Comparison of ENCODE assay signal across 23 cellular contexts in the genomic region with DNA sequence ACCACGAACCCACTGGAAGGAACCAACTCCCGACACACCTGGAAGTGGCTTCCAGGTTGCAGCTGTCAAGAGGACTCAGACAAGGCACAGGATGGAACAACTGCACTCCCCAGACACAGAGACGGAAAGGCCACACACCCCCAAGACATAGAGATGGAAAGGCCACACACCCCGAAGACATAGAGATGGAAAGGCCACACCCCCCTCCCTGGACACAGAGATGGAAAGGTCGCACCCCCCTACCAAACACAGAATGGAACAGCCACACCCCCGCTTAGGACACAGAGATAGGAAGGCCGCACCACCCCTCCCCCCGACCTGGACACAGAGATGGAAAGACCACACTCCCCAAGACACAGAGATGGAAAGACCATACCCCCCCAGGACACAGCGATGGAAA. TPM values are rescaled to one million over a fixed set of nuclear protein-coding genes. Genes with fewer than 3 reads are reported as not detected.
A peak's percentile ranks its signal among the peaks of the same experiment; 100 is the strongest.
DNase-seq lines count a peak whose midpoint lies in the region; ATAC-seq, FAIRE-seq and TF ChIP-seq lines count a peak whose summit lies in the region.
"Had no signal": no experiment of that assay in that cellular context is flagged by ENCODE, and none has a peak within 500 bp of the region (broad histone marks: within the 10 kb centered on the region; RNA-seq: fewer than 3 reads in every experiment).

No MANE protein-coding gene starts in this region.

- no peak overlapping the region; the same call in 1 of the 2 replicates for H3K4me2 ChIP-seq in K562 (ENCODE audit: insufficient read depth, low read length)

- H3K27ac Mint-ChIP-seq in activated naive CD4-positive, alpha-beta T cell treated with anti-CD3 and anti-CD28 coated beads, Interleukin-2, amount 50 U/mL, for 24 hours: peak overlapping the region; percentile 52
- no peak overlapping the region for H3K27ac Mint-ChIP-seq in memory B cell
- H3K27ac Mint-ChIP-seq in mesothelial cell of epicardium: no peak overlapping the region
- H3K27ac Mint-ChIP-seq: CD4-positive, alpha-beta T cell had no signal

- no peak overlapping the region for H3K9ac ChIP-seq in K562 (ENCODE audit: insufficient read depth in 1 of 2, low read depth in 2 of 2, low read length in 2 of 2)

- H3K4me1 Mint-ChIP-seq in activated naive CD4-positive, alpha-beta T cell treated with anti-CD3 and anti-CD28 coated beads, Interleukin-2, amount 50 U/mL, for 24 hours: peaks cover 9% of the 10 kb centered on the region
- H3K4me1 Mint-ChIP-seq in memory B cell (peaks cover 16% of the 10 kb centered on the region), mesothelial cell of epicardium (no peaks in the 10 kb centered on the region)

- no peak overlapping the region for H3K4me3 Mint-ChIP-seq in activated naive CD4-positive, alpha-beta T cell treated with anti-CD3 and anti-CD28 coated beads, Interleukin-2, amount 50 U/mL, for 24 hours
- peak overlapping the region; percentile 9 for H3K4me3 Mint-ChIP-seq in memory B cell
- no peak overlapping the region for H3K4me3 Mint-ChIP-seq in mesothelial cell of epicardium
- H3K4me3 Mint-ChIP-seq: CD4-positive, alpha-beta T cell; IgD-negative memory B cell had no signal

- H4K20me1 ChIP-seq in K562 (replicated peaks; ENCODE audit: control insufficient read depth, insufficient read depth, low read length): no peaks in the 10 kb centered on the region

- no peak for DNase-seq in activated naive CD4-positive, alpha-beta T cell (lab: John Stamatoyannopoulos, UW)
- DNase-seq in K562 (ENCODE audit: extremely low read depth in 1 of 4, low spot score in 3 of 4) (peak in 2 of 4 experiments; percentile 38 to 42), memory B cell (ENCODE audit: low spot score in 2 of 2) (no peak), mesothelial cell of epicardium (ENCODE audit: low spot score in 2 of 2, unreplicated experiment in 2 of 2) (no peak)
- DNase-seq in activated CD4-positive, alpha-beta T cell treated with anti-CD3 and anti-CD28 coated beads for 4 hours: no peak
- DNase-seq: BE2C; CD4-positive, alpha-beta T cell; DMS153; GF-D8; Kasumi-1; MG63; NCI-H1048; NCI-H1436 treated with DMSO at 0.1 percent for 48 hours; NCI-H2081; NCI-H2171 treated with DMSO at 0.1 percent for 48 hours; NCI-H446 treated with DMSO at 0.1 percent for 48 hours; Peyer's patch had no signal

- no TSS peak for BruUV-seq in K562 (replicated peaks; lab: Mats Ljungman, UMichigan)

- intact Hi-C loops in K562 (cut with micrococcal nuclease): no loop called here

- H3K79me2 ChIP-seq in K562 (ENCODE audit: control insufficient read depth, insufficient read depth, low read length): no peaks in the 10 kb centered on the region

- peaks cover 19% of the 10 kb centered on the region; the same call in 2 of the 3 replicates for H3K36me3 ChIP-seq in K562 (ENCODE audit: control insufficient read depth, insufficient read depth, low read length)
- H3K36me3 ChIP-seq: BE2C, MG63 had no signal

- H3K9me1 ChIP-seq in K562 (ENCODE audit: control insufficient read depth, insufficient read depth, low read length): no peaks in the 10 kb centered on the region

- no peaks in the 10 kb centered on the region for H3K36me3 Mint-ChIP-seq in activated naive CD4-positive, alpha-beta T cell treated with anti-CD3 and anti-CD28 coated beads, Interleukin-2, amount 50 U/mL, for 24 hours
- H3K36me3 Mint-ChIP-seq in memory B cell (peaks cover 7% of the 10 kb centered on the region), mesothelial cell of epicardium (no peaks in the 10 kb centered on the region)
- H3K36me3 Mint-ChIP-seq: IgD-negative memory B cell had no signal

- H3K27me3 ChIP-seq in K562 (ENCODE audit: control insufficient read depth in 2 of 2, insufficient read depth in 2 of 2, low read length in 2 of 2): no peaks in the 10 kb centered on the region
- H3K27me3 ChIP-seq: BE2C, MG63, Peyer's patch, SJSA1 had no signal

- no peak overlapping the region for H2AFZ ChIP-seq in K562 (ENCODE audit: low read depth, low read length)

- no peak for TF ChIP-seq POLR2A in K562 (conservative IDR thresholded peaks at IDR 0.05)

- no peak for TF ChIP-seq RAD21 in K562 (CRISPR knock-in tag; conservative IDR thresholded peaks at IDR 0.05 in 1 of 2, IDR thresholded peaks at IDR 0.05 in 1 of 2)

- ATAC-seq in K562 (no peak), memory B cell (ENCODE audit: low read depth) (no peak)

- H3K4me1 ChIP-seq in K562 (replicated peaks in 1 of 2; ENCODE audit: control insufficient read depth in 2 of 2, insufficient read depth in 2 of 2, low read length in 2 of 2): peaks cover 0 to 32% of the 10 kb centered on the region in 2 experiments; a peak in 4 of 5 replicates

- no peak for TF ChIP-seq EP300 in K562 (IDR thresholded peaks at IDR 0.05; ENCODE audit: low read length)

- CTCF ChIA-PET in K562 (lab: Yijun Ruan, JAX; ENCODE audit: low intra/inter-chr PET ratio): no interaction called here

- in situ Hi-C loops in K562 (cut with MboI): no loop called here

- no peak for FAIRE-seq in K562 (lab: Jason Lieb, UNC)
- FAIRE-seq: A204.1 had no signal

- no peaks in the 10 kb centered on the region for H3K9me3 Mint-ChIP-seq in activated naive CD4-positive, alpha-beta T cell treated with anti-CD3 and anti-CD28 coated beads, Interleukin-2, amount 50 U/mL, for 24 hours
- H3K9me3 Mint-ChIP-seq in memory B cell: peaks cover 2% of the 10 kb centered on the region
- H3K9me3 Mint-ChIP-seq in mesothelial cell of epicardium: peaks cover 4% of the 10 kb centered on the region
- H3K9me3 Mint-ChIP-seq: CD4-positive, alpha-beta T cell had no signal

- H3K27me3 Mint-ChIP-seq in activated naive CD4-positive, alpha-beta T cell treated with anti-CD3 and anti-CD28 coated beads, Interleukin-2, amount 50 U/mL, for 24 hours: no peaks in the 10 kb centered on the region
- peaks cover 11% of the 10 kb centered on the region for H3K27me3 Mint-ChIP-seq in memory B cell
- peaks cover 19% of the 10 kb centered on the region for H3K27me3 Mint-ChIP-seq in mesothelial cell of epicardium (ENCODE audit: low read depth)

- TF ChIP-seq CTCF in K562 (IDR thresholded peaks at IDR 0.05 in 2 of 3, conservative IDR thresholded peaks at IDR 0.05 in 1 of 3; ENCODE audit: insufficient read depth in 2 of 3, low read depth in 1 of 3, low read length in 3 of 3) (no peak), mesothelial cell of epicardium (IDR thresholded peaks at IDR 0.05; ENCODE audit: unreplicated experiment) (no peak)

- WGBS in K562 (ENCODE audit: insufficient coverage, low coverage, missing lambda C conversion rate): 62% methylated on average over 5 of the region's 9 CpGs

- no peaks in the 10 kb centered on the region for H3K9me3 ChIP-seq in K562 (replicated peaks; ENCODE audit: control insufficient read depth, insufficient read depth, low read depth, low read length)
- H3K9me3 ChIP-seq: Peyer's patch, SJSA1 had no signal

- POLR2A ChIA-PET in K562 (lab: Yijun Ruan, JAX): interaction anchor here (0.6 kb wide), 1 partner anchor 8 kb away, joined by 3 read pairs; no protein-coding TSS in a partner anchor

- no peak overlapping the region for H3K4me3 ChIP-seq in K562
- H3K4me3 ChIP-seq: MG63, Peyer's patch, SJSA1 had no signal

- H3K27ac ChIP-seq in K562 (ENCODE audit: extremely low read depth, low read depth, low read length): no peak overlapping the region
- H3K27ac ChIP-seq: HL-60, Peyer's patch, SJSA1 had no signal

RNA-seq across cellular contexts. Expression of a gene that starts 7.6 kb away (rescaled TPM):
- total RNA-seq in K562 (2011; cell fraction: chromatin; rRNA removed; ENCODE audit: low replicate concordance): 15.4 and 25.5 TPM in 2 replicates
- 20.5 and 22.4 TPM in 2 replicates for total RNA-seq in K562 (2011; cell fraction: nucleolus; rRNA removed)
- 21.4 and 24.6 TPM in 2 replicates for total RNA-seq in K562 (2011; cell fraction: nucleoplasm; rRNA removed)
- total RNA-seq in K562 (2014; rRNA removed): 36.3 and 44.4 TPM in 2 replicates
- 19.2 and 24.5 TPM in 2 replicates for total RNA-seq in K562 (2014; rRNA removed; fragmentation: Illumina TruSeq; extraction: Trizol)
- 46.6 and 48.8 TPM in 2 replicates for total RNA-seq in K562 (2015; rRNA removed; fragmentation: Illumina TruSeq; extraction: Trizol)
- 69.3 and 72.9 TPM in 2 replicates for total RNA-seq in K562 (2021)
- 37.3 and 40.1 TPM in 2 replicates for polyA plus RNA-seq in K562 (2011; rRNA removed)
- polyA plus RNA-seq in K562 (2011; cell fraction: cytosol; rRNA removed): 31.7 and 75.7 TPM in 2 replicates
- polyA plus RNA-seq in K562 (2011; cell fraction: nucleus; rRNA removed): 45.8 and 50.3 TPM in 2 replicates
- polyA plus RNA-seq in K562 (2012): 43.5 and 47.7 TPM in 2 replicates
- 47.2 and 51.8 TPM in 2 replicates for polyA plus RNA-seq in K562 (2014; fragmentation: Illumina TruSeq; extraction: Trizol)
- polyA plus RNA-seq in K562 (2014; fragmentation: Nextera tagmentation; extraction: Ambion mirVana): 1 to 10 TPM in 1 of 2 experiments, under 1 TPM in 1; 0.61 to 3.7 TPM
- polyA plus RNA-seq in K562 (2014; rRNA removed): 57.4 TPM in 2 replicates
- 11.4 and 19.7 TPM in 2 replicates for polyA minus RNA-seq in K562 (2011; rRNA and poly(A)+ RNA removed)
- polyA minus RNA-seq in K562 (2011; cell fraction: cytosol; rRNA and poly(A)+ RNA removed): 18.1 and 20.8 TPM in 2 replicates
- 10.2 and 13.4 TPM in 2 replicates for polyA minus RNA-seq in K562 (2011; cell fraction: nucleus; rRNA and poly(A)+ RNA removed)
- 38.6 to 44.9 TPM (median 39.5 TPM) in 3 replicates for total RNA-seq in mesothelial cell of epicardium

RNA-seq across cellular contexts. Expression of a gene that starts 7.6 kb away (rescaled TPM):
- total RNA-seq in K562 (2011; cell fraction: chromatin; rRNA removed; ENCODE audit: low replicate concordance): 97.4 and 177 TPM in 2 replicates
- 93.2 and 103 TPM in 2 replicates for total RNA-seq in K562 (2011; cell fraction: nucleolus; rRNA removed)
- 81.1 and 81.7 TPM in 2 replicates for total RNA-seq in K562 (2011; cell fraction: nucleoplasm; rRNA removed)
- 35.1 and 44.2 TPM in 2 replicates for total RNA-seq in K562 (2014; rRNA removed)
- total RNA-seq in K562 (2014; rRNA removed; fragmentation: Illumina TruSeq; extraction: Trizol): 21.0 and 22.1 TPM in 2 replicates
- total RNA-seq in K562 (2015; rRNA removed; fragmentation: Illumina TruSeq; extraction: Trizol): 23.3 and 27.0 TPM in 2 replicates
- 56.6 and 56.7 TPM in 2 replicates for total RNA-seq in K562 (2021)
- polyA plus RNA-seq in K562 (2011; rRNA removed): 39.3 and 45.1 TPM in 2 replicates
- polyA plus RNA-seq in K562 (2011; cell fraction: cytosol; rRNA removed): 33.2 and 44.0 TPM in 2 replicates
- polyA plus RNA-seq in K562 (2011; cell fraction: nucleus; rRNA removed): 79.4 and 99.6 TPM in 2 replicates
- polyA plus RNA-seq in K562 (2012): 29.8 and 48.0 TPM in 2 replicates
- 28.4 and 35.5 TPM in 2 replicates for polyA plus RNA-seq in K562 (2014; fragmentation: Illumina TruSeq; extraction: Trizol)
- 1 to 10 TPM; 4.3 to 4.4 TPM for polyA plus RNA-seq in K562 (2014; fragmentation: Nextera tagmentation; extraction: Ambion mirVana)
- polyA plus RNA-seq in K562 (2014; rRNA removed): 32.0 and 33.0 TPM in 2 replicates
- polyA minus RNA-seq in K562 (2011; rRNA and poly(A)+ RNA removed): 36.7 and 39.5 TPM in 2 replicates
- polyA minus RNA-seq in K562 (2011; cell fraction: cytosol; rRNA and poly(A)+ RNA removed): 29.7 and 33.5 TPM in 2 replicates
- polyA minus RNA-seq in K562 (2011; cell fraction: nucleus; rRNA and poly(A)+ RNA removed): 35.9 and 60.8 TPM in 2 replicates
- 69.6 to 81.0 TPM (median 70.9 TPM) in 3 replicates for total RNA-seq in mesothelial cell of epicardium

RNA-seq across cellular contexts. Expression of a gene that starts 20.4 kb away (rescaled TPM):
- 0.56 TPM in 1 of 2 replicates, not detected in the other for total RNA-seq in K562 (2011; cell fraction: chromatin; rRNA removed; ENCODE audit: low replicate concordance)
- not detected in 2 replicates for total RNA-seq in K562 (2011; cell fraction: nucleolus; rRNA removed)
- not detected in 2 replicates for total RNA-seq in K562 (2011; cell fraction: nucleoplasm; rRNA removed)
- total RNA-seq in K562 (2014; rRNA removed) (0.04 TPM in 1 of 2 replicates, not detected in the other), K562 (2014; rRNA removed; fragmentation: Illumina TruSeq; extraction: Trizol) (not detected in 2 replicates), K562 (2015; rRNA removed; fragmentation: Illumina TruSeq; extraction: Trizol) (not detected in 2 replicates), K562 (2021) (not detected in 2 replicates), mesothelial cell of epicardium (2.1 to 3.7 TPM (median 2.1 TPM) in 3 replicates)
- polyA plus RNA-seq in K562 (2011; rRNA removed) (not detected in 2 replicates), K562 (2014; fragmentation: Illumina TruSeq; extraction: Trizol) (not detected in 2 replicates), K562 (2014; fragmentation: Nextera tagmentation; extraction: Ambion mirVana) (not detected), K562 (2014; rRNA removed) (not detected in 2 replicates)
- polyA plus RNA-seq in K562 (2011; cell fraction: cytosol; rRNA removed): 0.03 and 0.16 TPM in 2 replicates
- polyA plus RNA-seq in K562 (2011; cell fraction: nucleus; rRNA removed): 0.04 and 0.36 TPM in 2 replicates
- not detected in 2 replicates for polyA plus RNA-seq in K562 (2012)
- not detected in 2 replicates for polyA minus RNA-seq in K562 (2011; rRNA and poly(A)+ RNA removed)
- polyA minus RNA-seq in K562 (2011; cell fraction: cytosol; rRNA and poly(A)+ RNA removed): not detected in 2 replicates
- polyA minus RNA-seq in K562 (2011; cell fraction: nucleus; rRNA and poly(A)+ RNA removed): not detected in 2 replicates
- total RNA-seq: SJSA1 had no signal
- polyA plus RNA-seq: IgD-negative memory B cell had no signal

RNA-seq across cellular contexts. Expression of a gene that starts 30.9 kb away (rescaled TPM):
- total RNA-seq in K562 (2011; cell fraction: chromatin; rRNA removed; ENCODE audit: low replicate concordance): not detected in 2 replicates
- total RNA-seq in K562 (2011; cell fraction: nucleolus; rRNA removed): not detected in 2 replicates
- not detected in 2 replicates for total RNA-seq in K562 (2011; cell fraction: nucleoplasm; rRNA removed)
- not detected in 2 replicates for total RNA-seq in K562 (2014; rRNA removed)
- not detected in 2 replicates for total RNA-seq in K562 (2014; rRNA removed; fragmentation: Illumina TruSeq; extraction: Trizol)
- not detected in 2 replicates for total RNA-seq in K562 (2015; rRNA removed; fragmentation: Illumina TruSeq; extraction: Trizol)
- total RNA-seq in K562 (2021): not detected in 2 replicates
- not detected in 2 replicates for polyA plus RNA-seq in K562 (2011; rRNA removed)
- polyA plus RNA-seq in K562 (2011; cell fraction: cytosol; rRNA removed): 0.07 TPM in 1 of 2 replicates, not detected in the other
- polyA plus RNA-seq in K562 (2011; cell fraction: nucleus; rRNA removed): not detected in 2 replicates
- polyA plus RNA-seq in K562 (2012): not detected in 2 replicates
- polyA plus RNA-seq in K562 (2014; fragmentation: Illumina TruSeq; extraction: Trizol): not detected in 2 replicates
- not detected for polyA plus RNA-seq in K562 (2014; fragmentation: Nextera tagmentation; extraction: Ambion mirVana)
- 0.16 TPM in 1 of 2 replicates, not detected in the other for polyA plus RNA-seq in K562 (2014; rRNA removed)
- polyA minus RNA-seq in K562 (2011; rRNA and poly(A)+ RNA removed): not detected in 2 replicates
- not detected in 2 replicates for polyA minus RNA-seq in K562 (2011; cell fraction: cytosol; rRNA and poly(A)+ RNA removed)
- polyA minus RNA-seq in K562 (2011; cell fraction: nucleus; rRNA and poly(A)+ RNA removed): not detected in 2 replicates
- total RNA-seq in mesothelial cell of epicardium: 0.25 to 0.49 TPM in 2 of 3 replicates, not detected in the other
- total RNA-seq: CD4-positive, alpha-beta T cell; HT1080; SJSA1 had no signal
- polyA plus RNA-seq: IgD-negative memory B cell had no signal

RNA-seq across cellular contexts. Expression of a gene that starts 39.6 kb away (rescaled TPM):
- 8.0 and 37.9 TPM in 2 replicates for total RNA-seq in K562 (2011; cell fraction: chromatin; rRNA removed; ENCODE audit: low replicate concordance)
- total RNA-seq in K562 (2011; cell fraction: nucleolus; rRNA removed): 34.7 and 35.9 TPM in 2 replicates
- 11.8 and 15.8 TPM in 2 replicates for total RNA-seq in K562 (2011; cell fraction: nucleoplasm; rRNA removed)
- total RNA-seq in K562 (2014; rRNA removed): 2.9 and 3.3 TPM in 2 replicates
- total RNA-seq in K562 (2014; rRNA removed; fragmentation: Illumina TruSeq; extraction: Trizol): 0.19 and 0.25 TPM in 2 replicates
- 1.0 TPM in 2 replicates for total RNA-seq in K562 (2015; rRNA removed; fragmentation: Illumina TruSeq; extraction: Trizol)
- 6.1 and 7.0 TPM in 2 replicates for total RNA-seq in K562 (2021)
- polyA plus RNA-seq in K562 (2011; rRNA removed): 1.5 and 5.8 TPM in 2 replicates
- 5.3 and 5.8 TPM in 2 replicates for polyA plus RNA-seq in K562 (2011; cell fraction: cytosol; rRNA removed)
- 42.9 and 49.0 TPM in 2 replicates for polyA plus RNA-seq in K562 (2011; cell fraction: nucleus; rRNA removed)
- polyA plus RNA-seq in K562 (2012): 4.0 and 16.8 TPM in 2 replicates
- polyA plus RNA-seq in K562 (2014; fragmentation: Illumina TruSeq; extraction: Trizol): 1.1 and 3.4 TPM in 2 replicates
- under 1 TPM; 0.07 to 0.14 TPM for polyA plus RNA-seq in K562 (2014; fragmentation: Nextera tagmentation; extraction: Ambion mirVana)
- 5.0 and 7.2 TPM in 2 replicates for polyA plus RNA-seq in K562 (2014; rRNA removed)
- 1.0 and 1.6 TPM in 2 replicates for polyA minus RNA-seq in K562 (2011; rRNA and poly(A)+ RNA removed)
- polyA minus RNA-seq in K562 (2011; cell fraction: cytosol; rRNA and poly(A)+ RNA removed): 3.1 and 5.6 TPM in 2 replicates
- polyA minus RNA-seq in K562 (2011; cell fraction: nucleus; rRNA and poly(A)+ RNA removed): 14.7 and 18.5 TPM in 2 replicates
- total RNA-seq in mesothelial cell of epicardium: 14.3 to 16.9 TPM (median 16.9 TPM) in 3 replicates
- total RNA-seq: SJSA1 had no signal
